9 cellular contexts compared by ENCODE assay signal in the genomic region with DNA sequence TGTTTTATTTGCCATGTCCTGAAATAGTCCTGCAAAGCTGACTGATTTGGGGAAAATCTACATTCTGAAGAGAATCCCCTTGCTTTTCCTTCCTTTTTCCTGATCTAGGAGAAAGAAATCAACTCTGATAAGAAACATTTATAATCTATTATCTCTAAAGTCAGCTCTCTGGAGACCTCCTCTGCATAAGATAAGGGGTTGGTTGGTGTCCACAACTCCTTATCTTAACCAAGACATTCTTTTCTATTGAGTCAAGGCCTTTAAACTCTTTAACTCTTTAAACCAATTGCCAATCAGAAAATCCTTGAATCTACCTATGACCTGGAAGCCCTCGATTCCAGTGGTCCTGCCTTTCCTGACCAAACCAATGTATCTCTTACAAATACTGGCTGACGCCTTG.
DNase-seq lines count a peak whose midpoint lies in the region; ATAC-seq and TF ChIP-seq lines count a peak whose summit lies in the region.
"Had no signal": no experiment of that assay in that cellular context is flagged by ENCODE, and none has a peak within 500 bp of the region (broad histone marks: within the 10 kb centered on the region; RNA-seq: fewer than 3 reads in every experiment).

No MANE protein-coding gene starts in this region.

- H2AFZ ChIP-seq in KMS-11 (ENCODE audit: low read depth) = peak overlapping the region; percentile 5; the same call in 1 of the 2 replicates

- H3K4me3 ChIP-seq in KMS-11 (IDR thresholded peaks at IDR 0.05; ENCODE audit: insufficient read depth, low read depth, low read length) (no peak overlapping the region), adipocyte (ENCODE audit: low read length) (no peak overlapping the region), iPS-18a (ENCODE audit: low read length) (no peak overlapping the region), thyroid gland (replicated peaks in 1 of 3) (no peak overlapping the region)
- H3K4me3 ChIP-seq: SJCRH30 had no signal

- ATAC-seq in GM18873 (IDR thresholded peaks at IDR 0.05; ENCODE audit: low FRiP score, unreplicated experiment) = no peak

- H3K4me1 ChIP-seq in KMS-11 (ENCODE audit: low read depth, poor library complexity, severe bottlenecking) (peaks cover 13% of the 10 kb centered on the region), adipocyte (ENCODE audit: control insufficient read depth, insufficient read depth, low read length) (peaks cover 16% of the 10 kb centered on the region), iPS-18a (ENCODE audit: control insufficient read depth, low read depth, low read length) (peaks cover 3% of the 10 kb centered on the region), thyroid gland (no peaks in the 10 kb centered on the region)
- H3K4me1 ChIP-seq: SJCRH30 had no signal

- H3K36me3 ChIP-seq in KMS-11 (ENCODE audit: insufficient read depth) = no peaks in the 10 kb centered on the region
- no peaks in the 10 kb centered on the region for H3K36me3 ChIP-seq in adipocyte (ENCODE audit: control insufficient read depth, insufficient read depth, low read length, severe bottlenecking)
- H3K36me3 ChIP-seq in iPS-18a (ENCODE audit: control insufficient read depth, low read depth, low read length) = no peaks in the 10 kb centered on the region
- no peaks in the 10 kb centered on the region for H3K36me3 ChIP-seq in thyroid gland
- H3K36me3 ChIP-seq: SJCRH30 had no signal

- TF ChIP-seq POLR2A in thyroid gland (IDR thresholded peaks at IDR 0.05) = no peak

- H3K27me3 ChIP-seq in KMS-11 (ENCODE audit: insufficient read depth, low read depth) (no peaks in the 10 kb centered on the region), adipocyte (replicated peaks; ENCODE audit: control insufficient read depth, insufficient read depth, low read length) (peaks cover 4% of the 10 kb centered on the region), iPS-18a (ENCODE audit: control insufficient read depth, insufficient read depth, low read length) (no peaks in the 10 kb centered on the region), thyroid gland (no peaks in the 10 kb centered on the region)

- H3K9ac ChIP-seq in KMS-11 (no peak overlapping the region), adipocyte (ENCODE audit: low read length) (peak overlapping the region; percentile 16), iPS-18a (ENCODE audit: low read length) (peak overlapping the region; percentile 25)

- no peak overlapping the region for H3K4me2 ChIP-seq in KMS-11

- H3K79me2 ChIP-seq in KMS-11 (ENCODE audit: insufficient read depth, low read depth) = no peaks in the 10 kb centered on the region

- no peak overlapping the region for H3K27ac ChIP-seq in KMS-11
- H3K27ac ChIP-seq in iPS-18a (ENCODE audit: low read length) = peak overlapping the region; percentile 84
- no peak overlapping the region for H3K27ac ChIP-seq in thyroid gland
- H3K27ac ChIP-seq: SJCRH30 had no signal

- no peaks in the 10 kb centered on the region for H3K9me3 ChIP-seq in adipocyte (ENCODE audit: control insufficient read depth, low read length)
- no peaks in the 10 kb centered on the region for H3K9me3 ChIP-seq in iPS-18a (ENCODE audit: control insufficient read depth, low read depth, low read length)
- H3K9me3 ChIP-seq in thyroid gland = no peaks in the 10 kb centered on the region
- H3K9me3 ChIP-seq: SJCRH30 had no signal

- no peaks in the 10 kb centered on the region for H4K20me1 ChIP-seq in KMS-11 (ENCODE audit: insufficient read depth)

- DNase-seq in adipocyte (ENCODE audit: low read depth) (no peak), thyroid gland (no peak), NCI-H146 (lab: John Stamatoyannopoulos, UW) (no peak)
- DNase-seq in activated effector memory CD4-positive, alpha-beta T cell treated with anti-CD3 and anti-CD28 coated beads, Interleukin-2, amount 50 U/mL, for 16 hours = no peak
- DNase-seq: GOT3 had no signal

- intact Hi-C loops in thyroid gland (cut with DNase I) = no loop called here

- 73 to 77% methylated on average over 2 of the region's 2 CpGs for WGBS in thyroid gland, 2 donors

- TF ChIP-seq CTCF in KMS-11 (conservative IDR thresholded peaks at IDR 0.05; ENCODE audit: low read depth, low read length) (no peak), thyroid gland (IDR thresholded peaks at IDR 0.05) (no peak)
